1 cellular context compared by ENCODE assay signal in the genomic region with DNA sequence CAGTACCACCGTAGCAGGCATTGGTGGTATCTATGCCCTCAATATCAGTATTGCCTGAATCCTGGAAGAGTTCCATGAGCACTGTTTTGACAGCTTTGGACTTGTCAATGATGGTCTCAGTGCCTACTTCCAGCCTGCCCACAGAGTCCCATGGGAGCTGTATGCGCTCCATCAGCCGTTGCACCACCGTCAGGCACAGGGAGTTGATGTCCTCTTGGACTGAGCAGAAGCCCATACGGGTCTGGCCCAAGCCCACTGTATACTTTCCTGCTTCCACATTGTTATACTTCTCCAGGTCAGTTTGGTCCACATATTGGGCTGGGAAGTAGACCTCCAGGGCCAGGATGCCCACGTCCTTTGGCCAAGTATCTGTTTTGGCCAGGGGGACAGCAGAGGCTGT.
TF ChIP-seq lines count a peak whose summit lies in the region.

No MANE protein-coding gene starts in this region.

TF ChIP-seq in WTC11, 78 proteins besides CTCF, POLR2A, EP300 and RAD21 (continued from another document):
- TF ChIP-seq, protein P1, sequence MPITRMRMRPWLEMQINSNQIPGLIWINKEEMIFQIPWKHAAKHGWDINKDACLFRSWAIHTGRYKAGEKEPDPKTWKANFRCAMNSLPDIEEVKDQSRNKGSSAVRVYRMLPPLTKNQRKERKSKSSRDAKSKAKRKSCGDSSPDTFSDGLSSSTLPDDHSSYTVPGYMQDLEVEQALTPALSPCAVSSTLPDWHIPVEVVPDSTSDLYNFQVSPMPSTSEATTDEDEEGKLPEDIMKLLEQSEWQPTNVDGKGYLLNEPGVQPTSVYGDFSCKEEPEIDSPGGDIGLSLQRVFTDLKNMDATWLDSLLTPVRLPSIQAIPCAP (CRISPR knock-in tag; IDR thresholded peaks at IDR 0.05), result no peak
- TF ChIP-seq GRHL2 (CRISPR knock-in tag; IDR thresholded peaks at IDR 0.05; ENCODE audit: insufficient replicate concordance, severe bottlenecking), result no peak
- no peak for TF ChIP-seq MLX (CRISPR knock-in tag; IDR thresholded peaks at IDR 0.05)
- TF ChIP-seq EMX1 (CRISPR knock-in tag; IDR thresholded peaks at IDR 0.05), result no peak
- TF ChIP-seq PREB (CRISPR knock-in tag; IDR thresholded peaks at IDR 0.05; ENCODE audit: borderline replicate concordance), result no peak
- no peak for TF ChIP-seq NFATC4 (CRISPR knock-in tag; IDR thresholded peaks at IDR 0.05)
- TF ChIP-seq CREM (CRISPR knock-in tag; IDR thresholded peaks at IDR 0.05), result no peak
